In genomic region chrX:100368167-100368566, GRCh38 we compare ENCODE assay signal across 9 cellular contexts. TPM values are rescaled to one million over a fixed set of nuclear protein-coding genes. Genes with fewer than 3 reads are reported as not detected.
A peak's percentile ranks its signal among the peaks of the same experiment; 100 is the strongest.
DNase-seq lines count a peak whose midpoint lies in the region; ATAC-seq and TF ChIP-seq lines count a peak whose summit lies in the region.
"Had no signal": no experiment of that assay in that cellular context is flagged by ENCODE, and none has a peak within 500 bp of the region (broad histone marks: within the 10 kb centered on the region; RNA-seq: fewer than 3 reads in every experiment).

No MANE protein-coding gene starts in this region.

- no peaks in the 10 kb centered on the region for H3K27me3 ChIP-seq in DOHH2 (ENCODE audit: control insufficient read depth, low read length)
- H3K27me3 ChIP-seq in H7 (ENCODE audit: control insufficient read depth, insufficient read depth, low read length), result no peaks in the 10 kb centered on the region

- no peaks in the 10 kb centered on the region for H4K20me1 ChIP-seq in DOHH2 (ENCODE audit: control insufficient read depth, insufficient read depth, low read depth, low read length)

- H3K9me2 ChIP-seq in DOHH2 (replicated peaks; ENCODE audit: control insufficient read depth, low read length), result no peaks in the 10 kb centered on the region

- no peak overlapping the region for H3K4me3 ChIP-seq in DOHH2 (ENCODE audit: low read length)
- H3K4me3 ChIP-seq in H7 (ENCODE audit: insufficient read depth, low read depth, low read length), result no peak overlapping the region

- no peaks in the 10 kb centered on the region for H3F3A ChIP-seq in DOHH2 (ENCODE audit: control insufficient read depth, insufficient read depth)

- peak; percentile 25 for TF ChIP-seq CTCF in DOHH2 (IDR thresholded peaks at IDR 0.05; ENCODE audit: low read depth, low read length, poor library complexity, severe bottlenecking)

- H3K4me2 ChIP-seq in DOHH2 (ENCODE audit: low read length), result no peak overlapping the region

- ATAC-seq in left lobe of liver, result peak; percentile 84
- no peak for ATAC-seq in HG03175 (IDR thresholded peaks at IDR 0.05; ENCODE audit: unreplicated experiment)
- no peak for ATAC-seq in HG03159 (IDR thresholded peaks at IDR 0.05; ENCODE audit: unreplicated experiment)

- H3K9me3 ChIP-seq in DOHH2 (ENCODE audit: control insufficient read depth, insufficient read depth, low read length), result no peaks in the 10 kb centered on the region

- H3K79me2 ChIP-seq in DOHH2 (ENCODE audit: control insufficient read depth, low read length), result no peaks in the 10 kb centered on the region

- no peaks in the 10 kb centered on the region for H3K4me1 ChIP-seq in DOHH2 (ENCODE audit: control insufficient read depth, low read length)

- H3K27ac ChIP-seq in DOHH2 (ENCODE audit: low read depth, low read length), result no peak overlapping the region

- DNase-seq in H7, result peak; percentile 63
- peak; percentile 0 for DNase-seq in SKM-1 (lab: John Stamatoyannopoulos, UW; ENCODE audit: unreplicated experiment)
- DNase-seq in left lobe of liver (ENCODE audit: low spot score), result peak; percentile 41
- no peak for DNase-seq in activated CD4-positive, CD25-positive, alpha-beta regulatory T cell treated with anti-CD3 and anti-CD28 coated beads, Interleukin-2, amount 50 U/mL, for 72 hours
- DNase-seq in inferior parietal cortex (ENCODE audit: extremely low spot score), result no peak
- DNase-seq: stimulated activated CD4-positive, alpha-beta T cell treated with anti-CD3 and anti-CD28 coated beads, Interleukin-1b, Interleukin-23, amount 100 ng/mL, for 48 hours had no signal

- no peaks in the 10 kb centered on the region for H3K36me3 ChIP-seq in DOHH2 (ENCODE audit: control insufficient read depth, low read length)
- no peaks in the 10 kb centered on the region for H3K36me3 ChIP-seq in H7 (replicated peaks; ENCODE audit: control insufficient read depth, insufficient read depth, low read length)

RNA-seq across cellular contexts. Expression of gene PCDH19, which starts 41.9 kb away (rescaled TPM):
- 1.1 and 2.4 TPM in 2 replicates for total RNA-seq in H7 (2014; rRNA removed; shearing (Covaris generic))
- 0.35 TPM for total RNA-seq in left lobe of liver

Comparison
In these comparisons a context has a peak if more than half of its experiments do, and no peak if none do; other contexts are left out.
1. DNase-seq: peak in H7 (single experiment), SKM-1 (single experiment) and left lobe of liver (single experiment); none in activated CD4-positive, CD25-positive, alpha-beta regulatory T cell treated with anti-CD3 and anti-CD28 coated beads, Interleukin-2, amount 50 U/mL, for 72 hours (single experiment) and inferior parietal cortex (single experiment).